Comparison of ENCODE assay signal across 32 cellular contexts in genomic region chr10:88207121-88207546, GRCh38.
A peak's percentile ranks its signal among the peaks of the same experiment; 100 is the strongest.
DNase-seq lines count a peak whose midpoint lies in the region; FAIRE-seq and TF ChIP-seq lines count a peak whose summit lies in the region.
"Had no signal": no experiment of that assay in that cellular context is flagged by ENCODE, and none has a peak within 500 bp of the region (broad histone marks: within the 10 kb centered on the region; RNA-seq: fewer than 3 reads in every experiment).

No MANE protein-coding gene starts in this region.

- H3K27ac ChIP-seq in Karpas-422 (ENCODE audit: low read length) (no peak overlapping the region), SJCRH30 (no peak overlapping the region), ovary (no peak overlapping the region), breast epithelium (no peak overlapping the region)
- H3K27ac ChIP-seq: C4-2B, esophagus muscularis mucosa, gastroesophageal sphincter, lower lobe of right lung, SK-N-MC, suprapubic skin, upper lobe of left lung had no signal

- H3K9me3 ChIP-seq in Karpas-422 (ENCODE audit: low read length) (no peaks in the 10 kb centered on the region), SJCRH30 (replicated peaks) (no peaks in the 10 kb centered on the region), ovary (no peaks in the 10 kb centered on the region), breast epithelium (no peaks in the 10 kb centered on the region)
- H3K9me3 ChIP-seq: Caco-2, esophagus muscularis mucosa, gastroesophageal sphincter, lower lobe of right lung, mucosa of descending colon, suprapubic skin, upper lobe of left lung had no signal

- H3K4me2 ChIP-seq in Karpas-422 (ENCODE audit: low read depth, low read length, poor library complexity, severe bottlenecking): peak overlapping the region; percentile 43

- H3K27me3 Mint-ChIP-seq in nephron (ENCODE audit: low read depth) (no peaks in the 10 kb centered on the region), Calu3 (ENCODE audit: unreplicated experiment) (no peaks in the 10 kb centered on the region)
- H3K27me3 Mint-ChIP-seq: dendritic cell treated with granulocyte-macrophage colony-stimulating factor and Interleukin-4, amounts not matched to agents 40 ng/mL and 50 ng/mL, for 4 days; IgD-negative memory B cell; stimulated activated naive B cell treated with anti-CD40 and anti-IgM and Interleukin-4, amounts not matched to agents 10 μg/mL and 1 μg/mL and 100 μg/mL, for 72 hours had no signal

- H3K9ac ChIP-seq in Karpas-422 (ENCODE audit: low read length): no peak overlapping the region

- no peak for TF ChIP-seq EP300 in ovary (IDR thresholded peaks at IDR 0.05)

- H4K20me1 ChIP-seq in Karpas-422 (ENCODE audit: insufficient read depth, low read depth, low read length): no peaks in the 10 kb centered on the region

- H3K4me3 ChIP-seq in Karpas-422 (ENCODE audit: low read length) (no peak overlapping the region), SJCRH30 (no peak overlapping the region), ovary (no peak overlapping the region), breast epithelium (no peak overlapping the region)
- H3K4me3 ChIP-seq: esophagus muscularis mucosa, gastroesophageal sphincter, lower lobe of right lung, mucosa of descending colon, SK-N-MC, suprapubic skin, upper lobe of left lung had no signal

- H3K4me3 Mint-ChIP-seq in nephron (no peak overlapping the region), Calu3 (ENCODE audit: low read depth, unreplicated experiment) (no peak overlapping the region)
- H3K4me3 Mint-ChIP-seq: activated CD8-positive, alpha-beta memory T cell treated with anti-CD3 and anti-CD28 coated beads, Interleukin-2, amount 10 ng/mL, durations not matched to agents 7 days and 5 days; activated T-cell treated with anti-CD3 and anti-CD28 coated beads, Interleukin-2, amount 50 U/mL, for 4 hours; dendritic cell treated with granulocyte-macrophage colony-stimulating factor and Interleukin-4, amounts not matched to agents 40 ng/mL and 50 ng/mL, for 4 days; IgD-negative memory B cell; natural killer cell; stimulated activated naive B cell treated with anti-CD40 and anti-IgM and Interleukin-4, amounts not matched to agents 10 μg/mL and 1 μg/mL and 100 μg/mL, for 72 hours; T-helper 1 cell treated with Interleukin-12 subunit alpha and Interleukin-12 subunit beta and Interleukin-4 antibody, amounts not matched to agents 30 μg/mL and 1 μg/mL, for 36 hours had no signal

- TF ChIP-seq CTCF in nephron (IDR thresholded peaks at IDR 0.05; ENCODE audit: unreplicated experiment in 3 of 3): no peak
- no peak for TF ChIP-seq CTCF in Calu3 (IDR thresholded peaks at IDR 0.05; ENCODE audit: unreplicated experiment)
- no peak for TF ChIP-seq CTCF in ovary (IDR thresholded peaks at IDR 0.05)
- no peak for TF ChIP-seq CTCF in breast epithelium (IDR thresholded peaks at IDR 0.05)

- CTCF ChIA-PET in Calu3 (lab: Charles Lee): no interaction called here

- FAIRE-seq in GM12892 (lab: Jason Lieb, UNC) (peak; percentile 57), colon (lab: Jason Lieb, UNC) (peak; percentile 60)
- FAIRE-seq: GM12891 had no signal

- intact Hi-C loops in Calu3 (cut with micrococcal nuclease; ENCODE audit: unreplicated experiment): no loop called here
- intact Hi-C loops in ovary (cut with DNase I): no loop called here
- intact Hi-C loops in breast epithelium (cut with DNase I; ENCODE audit: low total_unique reads): no loop called here

- H3K36me3 Mint-ChIP-seq in nephron (ENCODE audit: low read depth) (no peaks in the 10 kb centered on the region), Calu3 (ENCODE audit: insufficient read depth, unreplicated experiment) (no peaks in the 10 kb centered on the region)
- H3K36me3 Mint-ChIP-seq: IgD-negative memory B cell; natural killer cell; stimulated activated naive B cell treated with anti-CD40 and anti-IgM and Interleukin-4, amounts not matched to agents 10 μg/mL and 1 μg/mL and 100 μg/mL, for 72 hours had no signal

- 39 to 53% (median 50%) methylated on average over 3 of the region's 3 CpGs for WGBS in ovary, 3 donors

- BruUV-seq in Calu3 (replicated peaks; lab: Mats Ljungman, UMichigan): no TSS peak

- no peaks in the 10 kb centered on the region for H3K36me3 ChIP-seq in Karpas-422 (ENCODE audit: insufficient read depth, low read length)
- no peaks in the 10 kb centered on the region for H3K36me3 ChIP-seq in SJCRH30
- no peaks in the 10 kb centered on the region for H3K36me3 ChIP-seq in ovary
- no peaks in the 10 kb centered on the region for H3K36me3 ChIP-seq in breast epithelium
- H3K36me3 ChIP-seq: esophagus muscularis mucosa, gastroesophageal sphincter, lower lobe of right lung, suprapubic skin, upper lobe of left lung had no signal

- no peaks in the 10 kb centered on the region for H3K79me2 ChIP-seq in Karpas-422 (ENCODE audit: low read length)

- H3K4me1 Mint-ChIP-seq in nephron (peaks cover 28% of the 10 kb centered on the region), Calu3 (ENCODE audit: low read depth, unreplicated experiment) (no peaks in the 10 kb centered on the region)
- H3K4me1 Mint-ChIP-seq: activated CD8-positive, alpha-beta memory T cell treated with anti-CD3 and anti-CD28 coated beads, Interleukin-2, amount 10 ng/mL, durations not matched to agents 7 days and 5 days; natural killer cell had no signal

- H3K27ac Mint-ChIP-seq in nephron (peak overlapping the region; percentile 4 to 93 (median 26)), Calu3 (ENCODE audit: unreplicated experiment) (no peak overlapping the region)
- H3K27ac Mint-ChIP-seq: activated CD8-positive, alpha-beta memory T cell treated with anti-CD3 and anti-CD28 coated beads, Interleukin-2, amount 10 ng/mL, durations not matched to agents 7 days and 5 days; dendritic cell treated with granulocyte-macrophage colony-stimulating factor and Interleukin-4, amounts not matched to agents 40 ng/mL and 50 ng/mL, for 4 days; IgD-negative memory B cell; natural killer cell; stimulated activated naive B cell treated with anti-CD40 and anti-IgM and Interleukin-4, amounts not matched to agents 10 μg/mL and 1 μg/mL and 100 μg/mL, for 72 hours; T-helper 1 cell treated with Interleukin-12 subunit alpha and Interleukin-12 subunit beta and Interleukin-4 antibody, amounts not matched to agents 30 μg/mL and 1 μg/mL, for 36 hours had no signal

- no peak for TF ChIP-seq POLR2A in GM12892 (IDR thresholded peaks at IDR 0.05; ENCODE audit: low read depth, low read length)
- TF ChIP-seq POLR2A in ovary (IDR thresholded peaks at IDR 0.05): no peak
- TF ChIP-seq POLR2A in breast epithelium (IDR thresholded peaks at IDR 0.05): no peak

- H2AFZ ChIP-seq in Karpas-422 (ENCODE audit: low read length): no peak overlapping the region

- H3K9me3 Mint-ChIP-seq in nephron (no peaks in the 10 kb centered on the region), Calu3 (ENCODE audit: low read depth, unreplicated experiment) (no peaks in the 10 kb centered on the region)
- H3K9me3 Mint-ChIP-seq: activated T-cell treated with anti-CD3 and anti-CD28 coated beads, Interleukin-2, amount 50 U/mL, for 4 hours; dendritic cell treated with granulocyte-macrophage colony-stimulating factor and Interleukin-4, amounts not matched to agents 40 ng/mL and 50 ng/mL, for 4 days; IgD-negative memory B cell; natural killer cell; stimulated activated naive B cell treated with anti-CD40 and anti-IgM and Interleukin-4, amounts not matched to agents 10 μg/mL and 1 μg/mL and 100 μg/mL, for 72 hours; T-helper 1 cell treated with Interleukin-12 subunit alpha and Interleukin-12 subunit beta and Interleukin-4 antibody, amounts not matched to agents 30 μg/mL and 1 μg/mL, for 36 hours had no signal

- DNase-seq in GM12892 (ENCODE audit: insufficient read length) (no peak), Karpas-422 (no peak), SJCRH30 (no peak), Calu3 (no peak), ovary (no peak), breast epithelium (ENCODE audit: low spot score in 2 of 2) (no peak)
- DNase-seq: activated CD8-positive, alpha-beta memory T cell treated with anti-CD3 and anti-CD28 coated beads, Interleukin-2, amount 10 ng/mL, durations not matched to agents 7 days and 5 days; activated gamma-delta T cell treated with Interleukin-2 at 50 U/mL for 16 hours; activated T-cell treated with anti-CD3 and anti-CD28 coated beads, Interleukin-2, amount 50 U/mL, for 4 hours; Caco-2; central memory CD4-positive, alpha-beta T cell; HCEC 1CT; lower lobe of right lung; mucosa of descending colon; natural killer cell; NCI-H1436 treated with DMSO at 0.1 percent for 48 hours; NCI-H2107; NCI-H446; RPMI8226; stimulated activated naive B cell treated with anti-CD40 and anti-IgM and Interleukin-4, amounts not matched to agents 10 μg/mL and 1 μg/mL and 100 μg/mL, for 72 hours; upper lobe of left lung had no signal

- no peaks in the 10 kb centered on the region for H3K9me2 ChIP-seq in Karpas-422 (replicated peaks; ENCODE audit: insufficient read depth, low read length)

- H3K4me1 ChIP-seq in Karpas-422 (ENCODE audit: low read length) (peaks cover 17% of the 10 kb centered on the region), SJCRH30 (no peaks in the 10 kb centered on the region), ovary (ENCODE audit: insufficient read depth) (peaks cover 2% of the 10 kb centered on the region), breast epithelium (no peaks in the 10 kb centered on the region)
- H3K4me1 ChIP-seq: Caco-2, esophagus muscularis mucosa had no signal

- H3K27me3 ChIP-seq in Karpas-422 (ENCODE audit: low read length) (no peaks in the 10 kb centered on the region), SJCRH30 (no peaks in the 10 kb centered on the region), ovary (no peaks in the 10 kb centered on the region), breast epithelium (no peaks in the 10 kb centered on the region)
- H3K27me3 ChIP-seq: esophagus muscularis mucosa, suprapubic skin, upper lobe of left lung had no signal
